8 cellular contexts compared by ENCODE assay signal in the genomic region with DNA sequence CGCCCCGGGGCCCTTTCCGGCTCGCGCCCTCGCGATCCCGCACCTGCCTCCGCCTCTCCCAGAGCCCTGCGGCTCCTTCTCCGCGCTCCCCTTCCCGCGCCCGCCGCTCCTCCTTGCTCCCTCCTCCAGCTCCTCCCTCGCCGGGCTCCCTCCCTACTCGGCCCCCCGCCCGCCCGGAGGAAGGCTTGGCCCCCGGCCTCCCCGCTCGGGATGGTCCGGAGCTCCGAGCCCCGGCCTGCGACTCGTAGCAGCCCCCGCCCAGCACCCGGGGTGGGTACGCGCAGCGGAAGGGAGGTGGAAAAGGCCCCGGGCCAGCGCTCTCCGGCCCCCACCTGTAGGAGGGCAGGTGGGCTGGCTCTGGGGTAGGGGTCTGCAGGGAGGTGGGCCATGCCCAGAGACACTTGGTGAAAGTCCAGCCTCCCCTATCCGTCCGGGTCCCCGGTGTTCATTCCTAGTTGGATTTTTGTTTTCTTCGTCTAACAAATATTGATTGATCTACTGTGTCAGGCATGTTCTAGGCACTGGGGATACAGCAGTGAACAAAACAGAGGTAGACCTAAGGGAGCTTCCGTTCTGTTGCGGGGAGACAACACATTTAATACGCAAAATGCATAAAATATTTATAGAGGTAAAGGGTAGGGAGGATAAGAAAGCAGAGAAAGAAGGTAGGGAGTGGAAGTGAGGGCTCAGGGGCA. TPM values are rescaled to one million over a fixed set of nuclear protein-coding genes. Genes with fewer than 3 reads are reported as not detected.
DNase-seq lines count a peak whose midpoint lies in the region; ATAC-seq and TF ChIP-seq lines count a peak whose summit lies in the region.

A gene with protein sequence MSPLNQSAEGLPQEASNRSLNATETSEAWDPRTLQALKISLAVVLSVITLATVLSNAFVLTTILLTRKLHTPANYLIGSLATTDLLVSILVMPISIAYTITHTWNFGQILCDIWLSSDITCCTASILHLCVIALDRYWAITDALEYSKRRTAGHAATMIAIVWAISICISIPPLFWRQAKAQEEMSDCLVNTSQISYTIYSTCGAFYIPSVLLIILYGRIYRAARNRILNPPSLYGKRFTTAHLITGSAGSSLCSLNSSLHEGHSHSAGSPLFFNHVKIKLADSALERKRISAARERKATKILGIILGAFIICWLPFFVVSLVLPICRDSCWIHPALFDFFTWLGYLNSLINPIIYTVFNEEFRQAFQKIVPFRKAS (minus strand): TSS at position 82 of the 695 bp plus-strand sequence. CDS start 23,283 bp downstream, outside the sequence.

- TF ChIP-seq CTCF in WERI-Rb-1 (IDR thresholded peaks at IDR 0.05; ENCODE audit: low read depth, low read length): no peak
- TF ChIP-seq CTCF in left ventricle myocardium inferior (IDR thresholded peaks at IDR 0.05; ENCODE audit: borderline replicate concordance): no peak

- H3K27me3 ChIP-seq in WERI-Rb-1 (ENCODE audit: insufficient read depth, low read depth, severe bottlenecking) (peaks cover 17% of the 10 kb centered on the region), left ventricle myocardium inferior (ENCODE audit: low read depth) (peaks cover 71% of the 10 kb centered on the region)

- no peak within 1 kb of the TSS for H3K27ac ChIP-seq in WERI-Rb-1
- no peak within 1 kb of the TSS for H3K27ac ChIP-seq in left ventricle myocardium inferior (replicated peaks)

- H3K9me3 ChIP-seq in WERI-Rb-1 (ENCODE audit: severe bottlenecking) (no peaks in the 10 kb centered on the region), left ventricle myocardium inferior (replicated peaks) (no peaks in the 10 kb centered on the region)

- H3K4me1 ChIP-seq in left ventricle myocardium inferior: peaks cover 13% of the 10 kb centered on the region

- H3K4me3 ChIP-seq in WERI-Rb-1 (ENCODE audit: low read depth, low read length) (peak within 1 kb of the TSS; percentile 52), left ventricle myocardium inferior (peak within 1 kb of the TSS; percentile 68), skeletal muscle cell (ENCODE audit: low read depth, low read length) (peak within 1 kb of the TSS; percentile 27)

- intact Hi-C loops in left ventricle myocardium inferior (cut with micrococcal nuclease): no loop called here

- no peak for ATAC-seq in GM21423 (IDR thresholded peaks at IDR 0.05; ENCODE audit: unreplicated experiment)
- no peak for ATAC-seq in GM19395 (IDR thresholded peaks at IDR 0.05; ENCODE audit: unreplicated experiment)

- H3K36me3 ChIP-seq in WERI-Rb-1: no peaks in the 10 kb centered on the region
- H3K36me3 ChIP-seq in left ventricle myocardium inferior: no peaks in the 10 kb centered on the region

- DNase-seq in DMS53 (lab: John Stamatoyannopoulos, UW) (peak; percentile 66), DMS53 treated with DMSO at 0.1 percent for 48 hours (lab: John Stamatoyannopoulos, UW; ENCODE audit: unreplicated experiment) (no peak), WERI-Rb-1 (peak; percentile 55), left ventricle myocardium inferior (no peak), skeletal muscle cell (ENCODE audit: low read depth) (no peak), Ammon's horn (ENCODE audit: low spot score) (no peak)

RNA-seq across cellular contexts. Expression of the gene that starts here (rescaled TPM):
- 0.08 TPM for total RNA-seq in left ventricle myocardium inferior

Comparison
In these comparisons a context has a peak if more than half of its experiments do, and no peak if none do; other contexts are left out.
1. DNase-seq: peak in DMS53 (single experiment) and WERI-Rb-1 (single experiment); none in DMS53 treated with DMSO at 0.1 percent for 48 hours (single experiment), left ventricle myocardium inferior (single experiment), skeletal muscle cell (single experiment) and Ammon's horn (single experiment).
2. Peak in every context shown above with its lines, with median percentiles within 50 percentile points of each other: H3K4me3 ChIP-seq.